Comparison of ENCODE assay signal across 24 cellular contexts in genomic region chr11:68479390-68479789, GRCh38. TPM values are rescaled to one million over a fixed set of nuclear protein-coding genes. Genes with fewer than 3 reads are reported as not detected.
DNase-seq lines count a peak whose midpoint lies in the region; ATAC-seq and TF ChIP-seq lines count a peak whose summit lies in the region.
"Had no signal": no experiment of that assay in that cellular context is flagged by ENCODE, and none has a peak within 500 bp of the region (broad histone marks: within the 10 kb centered on the region; RNA-seq: fewer than 3 reads in every experiment).

No MANE protein-coding gene starts in this region.

- H3K27ac Mint-ChIP-seq in activated naive CD8-positive, alpha-beta T cell, result no peak overlapping the region
- no peak overlapping the region for H3K27ac Mint-ChIP-seq in activated naive CD8-positive, alpha-beta T cell treated with anti-CD3 and anti-CD28 coated beads, Interleukin-2, amount 50 U/mL, for 24 hours
- peak overlapping the region; percentile 35 for H3K27ac Mint-ChIP-seq in central memory CD8-positive, alpha-beta T cell (ENCODE audit: low read depth)
- no peak overlapping the region for H3K27ac Mint-ChIP-seq in type B pancreatic cell
- H3K27ac Mint-ChIP-seq: B cell had no signal

- H3K36me3 ChIP-seq in HEK293 (ENCODE audit: control insufficient read depth in 2 of 2, insufficient read depth in 1 of 2, low read length in 2 of 2), result peaks cover 4 to 10% of the 10 kb centered on the region in 2 experiments; a peak in 2 of 3 replicates
- H3K36me3 ChIP-seq: Peyer's patch had no signal

- no peak for DNase-seq in activated naive CD8-positive, alpha-beta T cell treated with anti-CD3 and anti-CD28 coated beads, Interleukin-2, amount 50 U/mL, for 24 hours
- no peak for DNase-seq in central memory CD8-positive, alpha-beta T cell (ENCODE audit: low spot score in 2 of 2)
- DNase-seq in COR-L47 (lab: John Stamatoyannopoulos, UW) (no peak), type B pancreatic cell (ENCODE audit: extremely low spot score, unreplicated experiment) (no peak), NCI-H1417 treated with DMSO at 0.1 percent for 48 hours (lab: John Stamatoyannopoulos, UW) (no peak)
- DNase-seq: Calu3; GOT3; HCEC 1CT; Karpas-422; MV-4-11; NCI-H1105 treated with DMSO at 0.1 percent for 48 hours; NCI-H1694; NCI-H2081; NCI-H2171; NCI-H345; NCI-H524; NK-92 treated with Interleukin-12 subunit alpha and Interleukin-12 subunit beta, amount 100 ng/mL, for 24 hours; Peyer's patch had no signal

- POLR2A ChIA-PET in HEK293 (lab: Yijun Ruan, JAX), result no interaction called here

- H3K27me3 Mint-ChIP-seq in activated naive CD8-positive, alpha-beta T cell, result no peaks in the 10 kb centered on the region
- H3K27me3 Mint-ChIP-seq in activated naive CD8-positive, alpha-beta T cell treated with anti-CD3 and anti-CD28 coated beads, Interleukin-2, amount 50 U/mL, for 24 hours, result no peaks in the 10 kb centered on the region
- H3K27me3 Mint-ChIP-seq in central memory CD8-positive, alpha-beta T cell, result no peaks in the 10 kb centered on the region
- H3K27me3 Mint-ChIP-seq in type B pancreatic cell, result no peaks in the 10 kb centered on the region
- H3K27me3 Mint-ChIP-seq: B cell, IgD-negative memory B cell had no signal

- no peak for ATAC-seq in activated naive CD8-positive, alpha-beta T cell treated with anti-CD3 and anti-CD28 coated beads, Interleukin-2, amount 50 U/mL, for 24 hours
- ATAC-seq in central memory CD8-positive, alpha-beta T cell (replicated peaks; ENCODE audit: extremely low read depth, poor library complexity, severe bottlenecking), result no peak
- ATAC-seq: A549, SK-N-SH treated with all-trans-retinoic acid at 6 μM for 48 hours had no signal

- H3K4me1 Mint-ChIP-seq in activated naive CD8-positive, alpha-beta T cell (ENCODE audit: low read depth), result peaks cover 70% of the 10 kb centered on the region
- H3K4me1 Mint-ChIP-seq in activated naive CD8-positive, alpha-beta T cell treated with anti-CD3 and anti-CD28 coated beads, Interleukin-2, amount 50 U/mL, for 24 hours, result peaks cover 61% of the 10 kb centered on the region
- peaks cover 77% of the 10 kb centered on the region for H3K4me1 Mint-ChIP-seq in central memory CD8-positive, alpha-beta T cell
- peaks cover 11% of the 10 kb centered on the region for H3K4me1 Mint-ChIP-seq in type B pancreatic cell (ENCODE audit: unreplicated experiment)

- no peak overlapping the region for H3K27ac ChIP-seq in HEK293 (ENCODE audit: extremely low read depth, low read depth, low read length)
- H3K27ac ChIP-seq: A549, Peyer's patch had no signal

- H3K9me3 Mint-ChIP-seq in activated naive CD8-positive, alpha-beta T cell (ENCODE audit: low read depth), result no peaks in the 10 kb centered on the region
- no peaks in the 10 kb centered on the region for H3K9me3 Mint-ChIP-seq in activated naive CD8-positive, alpha-beta T cell treated with anti-CD3 and anti-CD28 coated beads, Interleukin-2, amount 50 U/mL, for 24 hours
- no peaks in the 10 kb centered on the region for H3K9me3 Mint-ChIP-seq in central memory CD8-positive, alpha-beta T cell
- H3K9me3 Mint-ChIP-seq in type B pancreatic cell, result peaks cover 4% of the 10 kb centered on the region
- H3K9me3 Mint-ChIP-seq: IgD-negative memory B cell had no signal

- TF ChIP-seq CTCF in HEK293 (tag by site-specific recombination; IDR thresholded peaks at IDR 0.05) (no peak), type B pancreatic cell (conservative IDR thresholded peaks at IDR 0.05) (no peak)

- CTCF ChIA-PET in HEK293 (lab: Yijun Ruan, JAX), result no interaction called here

- H3K4me3 Mint-ChIP-seq in activated naive CD8-positive, alpha-beta T cell, result peak overlapping the region; percentile 46
- no peak overlapping the region for H3K4me3 Mint-ChIP-seq in activated naive CD8-positive, alpha-beta T cell treated with anti-CD3 and anti-CD28 coated beads, Interleukin-2, amount 50 U/mL, for 24 hours
- H3K4me3 Mint-ChIP-seq in central memory CD8-positive, alpha-beta T cell, result no peak overlapping the region
- no peak overlapping the region for H3K4me3 Mint-ChIP-seq in type B pancreatic cell
- H3K4me3 Mint-ChIP-seq: B cell had no signal

- H3K36me3 Mint-ChIP-seq in activated naive CD8-positive, alpha-beta T cell, result peaks cover 15% of the 10 kb centered on the region
- peaks cover 46% of the 10 kb centered on the region for H3K36me3 Mint-ChIP-seq in activated naive CD8-positive, alpha-beta T cell treated with anti-CD3 and anti-CD28 coated beads, Interleukin-2, amount 50 U/mL, for 24 hours (ENCODE audit: low read depth)
- H3K36me3 Mint-ChIP-seq in central memory CD8-positive, alpha-beta T cell (ENCODE audit: insufficient read depth), result peaks cover 8% of the 10 kb centered on the region
- H3K36me3 Mint-ChIP-seq in type B pancreatic cell, result peaks cover 38% of the 10 kb centered on the region

- no peaks in the 10 kb centered on the region for H3K4me1 ChIP-seq in HEK293 (ENCODE audit: control insufficient read depth, insufficient read depth, low read length)

- no peak overlapping the region for H3K4me3 ChIP-seq in HEK293 (ENCODE audit: low read depth, low read length)
- H3K4me3 ChIP-seq: A549, Peyer's patch had no signal

- no peaks in the 10 kb centered on the region for H3K9me3 ChIP-seq in HEK293 (ENCODE audit: control insufficient read depth, insufficient read depth, low read depth, low read length)
- H3K9me3 ChIP-seq: Peyer's patch had no signal

TF ChIP-seq in HEK293, 187 proteins besides CTCF, POLR2A, EP300 and RAD21:
- peak; percentile 61 for TF ChIP-seq SETDB1 (IDR thresholded peaks at IDR 0.05; ENCODE audit: insufficient read length, low read length)
- 0 out of 2 replicates have a peak, but pooled peaks have one; percentile 26 for TF ChIP-seq PRDM1 (tag by site-specific recombination; IDR thresholded peaks at IDR 0.05)
- TF ChIP-seq GFI1B (tag by site-specific recombination; IDR thresholded peaks at IDR 0.05), result no peak

RNA-seq across cellular contexts. Expression of gene PPP6R3, which starts 18.8 kb away (rescaled TPM):
- 102 and 104 TPM in 2 replicates for total RNA-seq in type B pancreatic cell (ENCODE audit: low replicate concordance)
